Comparison of ENCODE assay signal across 17 cellular contexts in genomic region chr21:36856643-36857042, GRCh38.
DNase-seq lines count a peak whose midpoint lies in the region; ATAC-seq and TF ChIP-seq lines count a peak whose summit lies in the region.
"Had no signal": no experiment of that assay in that cellular context is flagged by ENCODE, and none has a peak within 500 bp of the region (broad histone marks: within the 10 kb centered on the region; RNA-seq: fewer than 3 reads in every experiment).

No MANE protein-coding gene starts in this region.

- H3K27me3 ChIP-seq in PC-3 (ENCODE audit: low read length), result no peaks in the 10 kb centered on the region

- H3K27me3 Mint-ChIP-seq in stimulated activated naive CD8-positive, alpha-beta T cell treated with anti-CD3 and anti-CD28 coated beads, Interleukin-15, amount 100 ng/mL, for 72 hours, result no peaks in the 10 kb centered on the region
- H3K27me3 Mint-ChIP-seq: CD4-positive, alpha-beta memory T cell had no signal

- no peak for TF ChIP-seq CTCF in PC-3 (conservative IDR thresholded peaks at IDR 0.05; ENCODE audit: low read depth, low read length)

- peaks cover 12% of the 10 kb centered on the region for H3F3A ChIP-seq in PC-3 (ENCODE audit: low read length, unreplicated experiment)

- no peaks in the 10 kb centered on the region for H3K9me3 ChIP-seq in PC-3 (ENCODE audit: low read length)

- ATAC-seq in activated CD4-positive, CD25-positive, alpha-beta regulatory T cell treated with anti-CD3 and anti-CD28 coated beads, Interleukin-2, amount 50 U/mL, for 24 hours, result peak; percentile 51 to 67
- ATAC-seq in stimulated activated naive CD8-positive, alpha-beta T cell treated with anti-CD3 and anti-CD28 coated beads, Interleukin-15, amount 100 ng/mL, for 72 hours, result peak; percentile 31
- ATAC-seq in stimulated activated naive CD8-positive, alpha-beta T cell treated with anti-CD3 and anti-CD28 coated beads, Interleukin-15, Interleukin-2, amounts not matched to agents 100 U/mL and 50 U/mL, for 24 hours, result no peak
- ATAC-seq in PC-3 (no peak), GM21423 (IDR thresholded peaks at IDR 0.05; ENCODE audit: unreplicated experiment) (no peak)

- no peak overlapping the region for H3K4me3 ChIP-seq in PC-3 (ENCODE audit: low read length)
- H3K4me3 ChIP-seq: GM23248 had no signal

- BruUV-seq in PC-3 (replicated peaks; lab: Mats Ljungman, UMichigan), result no TSS peak

- no peak overlapping the region for H3K9ac ChIP-seq in PC-3 (ENCODE audit: low read length)
- H3K9ac ChIP-seq: GM23248 had no signal

- intact Hi-C loops in PC-3 (cut with micrococcal nuclease), result no loop called here

- no peaks in the 10 kb centered on the region for H3K9me3 Mint-ChIP-seq in stimulated activated naive CD8-positive, alpha-beta T cell treated with anti-CD3 and anti-CD28 coated beads, Interleukin-15, amount 100 ng/mL, for 72 hours
- H3K9me3 Mint-ChIP-seq: CD4-positive, alpha-beta memory T cell had no signal

- no peaks in the 10 kb centered on the region for H3K36me3 ChIP-seq in PC-3 (ENCODE audit: low read depth, low read length)

- no peaks in the 10 kb centered on the region for H3K9me2 ChIP-seq in PC-3 (replicated peaks; ENCODE audit: low read length)

- peak overlapping the region; percentile 94 for H3K27ac ChIP-seq in PC-3 (ENCODE audit: low read length)
- H3K27ac ChIP-seq: 22Rv1, GM23248 had no signal

- no peak overlapping the region for H2AFZ ChIP-seq in PC-3 (ENCODE audit: low read length)
- H2AFZ ChIP-seq: GM23248 had no signal

- peaks cover 69% of the 10 kb centered on the region for H3K4me1 ChIP-seq in PC-3 (ENCODE audit: insufficient read depth, low read length)

- CTCF ChIA-PET in PC-3 (lab: Charles Lee), result no interaction called here

- POLR2A ChIA-PET in PC-3 (lab: Charles Lee; ENCODE audit: unreplicated experiment), result interaction anchor here (0.6 to 0.7 kb wide), 2 partner anchors 12 to 40 kb away, joined by 4 to 5 read pairs; no protein-coding TSS in a partner anchor

- no peak overlapping the region for H3K4me2 ChIP-seq in PC-3 (ENCODE audit: low read length)

- peaks cover 16% of the 10 kb centered on the region for H3K79me2 ChIP-seq in PC-3 (ENCODE audit: low read length)

- H3K4me3 Mint-ChIP-seq in stimulated activated naive CD8-positive, alpha-beta T cell treated with anti-CD3 and anti-CD28 coated beads, Interleukin-15, amount 100 ng/mL, for 72 hours, result no peak overlapping the region
- H3K4me3 Mint-ChIP-seq: CD4-positive, alpha-beta memory T cell had no signal

- DNase-seq in activated CD4-positive, CD25-positive, alpha-beta regulatory T cell treated with anti-CD3 and anti-CD28 coated beads, Interleukin-2, amount 50 U/mL, for 72 hours, result no peak
- no peak for DNase-seq in stimulated activated naive CD8-positive, alpha-beta T cell treated with anti-CD3 and anti-CD28 coated beads, Interleukin-15, amount 100 ng/mL, for 72 hours
- no peak for DNase-seq in stimulated activated naive CD8-positive, alpha-beta T cell treated with anti-CD3 and anti-CD28 coated beads, Interleukin-15, Interleukin-2, amounts not matched to agents 100 U/mL and 50 U/mL, for 24 hours
- no peak for DNase-seq in PC-3
- no peak for DNase-seq in 8988T
- DNase-seq: C1 segment of cervical spinal cord; Calu3; CD4-positive, alpha-beta memory T cell; COR-L47; DMS53; DMS79 treated with DMSO at 0.1 percent for 48 hours; GM23248; H7; HCEC 1CT had no signal

- no peaks in the 10 kb centered on the region for H4K20me1 ChIP-seq in PC-3 (ENCODE audit: low read length)

- H3K4me1 Mint-ChIP-seq in stimulated activated naive CD8-positive, alpha-beta T cell treated with anti-CD3 and anti-CD28 coated beads, Interleukin-15, amount 100 ng/mL, for 72 hours, result peaks cover 26% of the 10 kb centered on the region

- H3K27ac Mint-ChIP-seq in stimulated activated naive CD8-positive, alpha-beta T cell treated with anti-CD3 and anti-CD28 coated beads, Interleukin-15, amount 100 ng/mL, for 72 hours, result no peak overlapping the region
- H3K27ac Mint-ChIP-seq: CD4-positive, alpha-beta memory T cell had no signal

Comparison
In these comparisons a context has a peak if more than half of its experiments do, and no peak if none do; other contexts are left out.
1. ATAC-seq: peak in activated CD4-positive, CD25-positive, alpha-beta regulatory T cell treated with anti-CD3 and anti-CD28 coated beads, Interleukin-2, amount 50 U/mL, for 24 hours (2 of 2) and stimulated activated naive CD8-positive, alpha-beta T cell treated with anti-CD3 and anti-CD28 coated beads, Interleukin-15, amount 100 ng/mL, for 72 hours (single experiment); none in stimulated activated naive CD8-positive, alpha-beta T cell treated with anti-CD3 and anti-CD28 coated beads, Interleukin-15, Interleukin-2, amounts not matched to agents 100 U/mL and 50 U/mL, for 24 hours (single experiment), PC-3 (single experiment) and GM21423 (single experiment).